In the genomic region with DNA sequence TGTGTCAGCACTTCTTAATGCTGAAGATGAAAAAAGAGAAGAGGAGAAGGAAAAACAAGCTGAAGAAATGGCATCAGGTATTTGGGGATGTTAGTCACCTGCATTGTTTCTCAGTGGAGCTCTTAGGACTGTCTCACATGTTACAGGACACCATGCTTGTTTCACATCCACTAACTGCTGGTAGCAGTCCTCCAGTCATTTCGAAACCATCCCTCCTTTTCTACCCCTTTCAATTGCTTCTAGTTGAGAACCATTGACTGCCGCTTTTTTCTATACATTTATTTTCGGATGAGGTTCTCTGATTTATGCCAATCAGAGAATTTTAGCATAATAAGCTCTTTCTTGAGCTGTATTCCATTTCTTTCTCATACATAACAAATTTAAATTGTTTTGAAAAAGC, we compare ENCODE assay signal across 10 cellular contexts. TPM values are rescaled to one million over a fixed set of nuclear protein-coding genes. Genes with fewer than 3 reads are reported as not detected.
DNase-seq lines count a peak whose midpoint lies in the region; ATAC-seq and TF ChIP-seq lines count a peak whose summit lies in the region.
"Had no signal": no experiment of that assay in that cellular context is flagged by ENCODE, and none has a peak within 500 bp of the region (broad histone marks: within the 10 kb centered on the region; RNA-seq: fewer than 3 reads in every experiment).

No MANE protein-coding gene starts in this region.

- TF ChIP-seq CTCF in mammary epithelial cell (conservative IDR thresholded peaks at IDR 0.05 in 1 of 2, IDR thresholded peaks at IDR 0.05 in 1 of 2; ENCODE audit: extremely low read depth in 1 of 2, insufficient read depth in 1 of 2, low read depth in 1 of 2, low read length in 2 of 2): no peak

- no TSS peak for BruUV-seq in mammary epithelial cell (replicated peaks; lab: Mats Ljungman, UMichigan)

- peak overlapping the region; percentile 61 for H3K27ac Mint-ChIP-seq in activated naive CD4-positive, alpha-beta T cell treated with anti-CD3 and anti-CD28 coated beads for 36 hours
- H3K27ac Mint-ChIP-seq in stimulated activated naive CD8-positive, alpha-beta T cell treated with anti-CD3 and anti-CD28 coated beads, Interleukin-15, amount 100 ng/mL, for 72 hours: no peak overlapping the region
- H3K27ac Mint-ChIP-seq: activated naive CD8-positive, alpha-beta T cell had no signal

- H3K4me1 Mint-ChIP-seq in activated naive CD4-positive, alpha-beta T cell treated with anti-CD3 and anti-CD28 coated beads for 36 hours (ENCODE audit: low read depth): peaks cover 31% of the 10 kb centered on the region
- H3K4me1 Mint-ChIP-seq in stimulated activated naive CD8-positive, alpha-beta T cell treated with anti-CD3 and anti-CD28 coated beads, Interleukin-15, amount 100 ng/mL, for 72 hours: peaks cover 32% of the 10 kb centered on the region

- H4K20me1 ChIP-seq in mammary epithelial cell (ENCODE audit: insufficient read depth, low read length): no peaks in the 10 kb centered on the region

- peaks cover 1% of the 10 kb centered on the region for H3K9me3 Mint-ChIP-seq in activated naive CD4-positive, alpha-beta T cell treated with anti-CD3 and anti-CD28 coated beads for 36 hours
- no peaks in the 10 kb centered on the region for H3K9me3 Mint-ChIP-seq in stimulated activated naive CD8-positive, alpha-beta T cell treated with anti-CD3 and anti-CD28 coated beads, Interleukin-15, amount 100 ng/mL, for 72 hours

- no peak overlapping the region for H3K4me2 ChIP-seq in mammary epithelial cell (ENCODE audit: insufficient read depth, low read depth, low read length)

- H3K36me3 Mint-ChIP-seq in activated naive CD4-positive, alpha-beta T cell treated with anti-CD3 and anti-CD28 coated beads for 36 hours (ENCODE audit: low read depth): peaks cover 41% of the 10 kb centered on the region

- H3K36me3 ChIP-seq in mammary epithelial cell (ENCODE audit: insufficient read depth, low read length): peaks cover 26% of the 10 kb centered on the region

- CTCF ChIA-PET in activated naive CD4-positive, alpha-beta T cell treated with anti-CD3 and anti-CD28 coated beads for 36 hours (lab: Charles Lee): interaction anchor here (0.6 to 3.8 kb wide), 8 partner anchors 15 to 245 kb away, joined by 3 to 19 read pairs (median 4); no protein-coding TSS in a partner anchor
- CTCF ChIA-PET in mammary epithelial cell (lab: Charles Lee; ENCODE audit: low non-redundant PET): interaction anchor here (0.6 to 0.9 kb wide), 2 partner anchors 230 to 1386 kb away, joined by 6 read pairs; no protein-coding TSS in a partner anchor

- in situ Hi-C loops in mammary epithelial cell (cut with MboI; ENCODE audit: low sequenced_read_pairs in 2 of 2): no loop called here

- H3K27ac ChIP-seq in mammary epithelial cell (ENCODE audit: insufficient read depth, low read depth, low read length): no peak overlapping the region
- H3K27ac ChIP-seq: left ventricle myocardium inferior had no signal

- 98% methylated on average over 3 of the region's 3 CpGs for WGBS in mammary epithelial cell (ENCODE audit: low coverage, missing lambda C conversion rate)

- no peak for DNase-seq in activated naive CD4-positive, alpha-beta T cell treated with anti-CD3 and anti-CD28 coated beads for 36 hours
- DNase-seq in activated naive CD4-positive, alpha-beta T cell treated with anti-CD3 and anti-CD28 coated beads, Interleukin-2, amount 50 U/mL, for 16 hours: no peak
- DNase-seq in stimulated activated naive CD8-positive, alpha-beta T cell treated with anti-CD3 and anti-CD28 coated beads, Interleukin-15, amount 100 ng/mL, for 72 hours: no peak
- no peak for DNase-seq in OCI-M1 (lab: John Stamatoyannopoulos, UW)
- no peak for DNase-seq in sciatic nerve (ENCODE audit: low spot score)
- DNase-seq in mammary epithelial cell: no peak
- DNase-seq: left ventricle myocardium inferior had no signal

- no peaks in the 10 kb centered on the region for H3K79me2 ChIP-seq in mammary epithelial cell (ENCODE audit: insufficient read depth, low read length)

- no peak overlapping the region for H3K9ac ChIP-seq in mammary epithelial cell (ENCODE audit: insufficient read depth, low read length)

- H3K4me3 Mint-ChIP-seq in activated naive CD4-positive, alpha-beta T cell treated with anti-CD3 and anti-CD28 coated beads for 36 hours: no peak overlapping the region
- no peak overlapping the region for H3K4me3 Mint-ChIP-seq in stimulated activated naive CD8-positive, alpha-beta T cell treated with anti-CD3 and anti-CD28 coated beads, Interleukin-15, amount 100 ng/mL, for 72 hours
- H3K4me3 Mint-ChIP-seq: activated naive CD8-positive, alpha-beta T cell had no signal

- intact Hi-C loops in activated naive CD4-positive, alpha-beta T cell treated with anti-CD3 and anti-CD28 coated beads for 36 hours (cut with micrococcal nuclease): loop anchor here (1.0 kb wide), 1 partner anchor 85 kb away; no protein-coding TSS in a partner anchor
- intact Hi-C loops in sciatic nerve (cut with DNase I): no loop called here
- intact Hi-C loops in mammary epithelial cell (cut with micrococcal nuclease): no loop called here

- ATAC-seq in HG02610 (IDR thresholded peaks at IDR 0.05; ENCODE audit: unreplicated experiment) (peak; percentile 99), HG03521 (IDR thresholded peaks at IDR 0.05; ENCODE audit: unreplicated experiment) (peak; percentile 100), sciatic nerve (no peak)
- peak; percentile 90 for ATAC-seq in stimulated activated naive CD8-positive, alpha-beta T cell treated with anti-CD3 and anti-CD28 coated beads, Interleukin-15, amount 100 ng/mL, for 72 hours

- no peaks in the 10 kb centered on the region for H3K27me3 Mint-ChIP-seq in activated naive CD4-positive, alpha-beta T cell treated with anti-CD3 and anti-CD28 coated beads for 36 hours (ENCODE audit: low read depth)
- no peaks in the 10 kb centered on the region for H3K27me3 Mint-ChIP-seq in stimulated activated naive CD8-positive, alpha-beta T cell treated with anti-CD3 and anti-CD28 coated beads, Interleukin-15, amount 100 ng/mL, for 72 hours
- H3K27me3 Mint-ChIP-seq: activated naive CD8-positive, alpha-beta T cell had no signal

- no peaks in the 10 kb centered on the region for H3K4me1 ChIP-seq in mammary epithelial cell (ENCODE audit: insufficient read depth, low read length)

- H3K4me3 ChIP-seq in mammary epithelial cell (replicated peaks in 1 of 3; ENCODE audit: insufficient read depth in 1 of 3, low read depth in 2 of 3, low read length in 3 of 3): no peak overlapping the region
- H3K4me3 ChIP-seq: left ventricle myocardium inferior had no signal

- H2AFZ ChIP-seq in mammary epithelial cell (ENCODE audit: low read depth, low read length): no peak overlapping the region

- H3K9me3 ChIP-seq in mammary epithelial cell (replicated peaks; ENCODE audit: insufficient read depth, low read length): no peaks in the 10 kb centered on the region
- H3K9me3 ChIP-seq: left ventricle myocardium inferior had no signal

- dilution Hi-C loops in mammary epithelial cell (cut with HindIII; ENCODE audit: low sequenced_read_pairs): no loop called here

- H3K27me3 ChIP-seq in mammary epithelial cell (ENCODE audit: insufficient read depth, low read length): no peaks in the 10 kb centered on the region

RNA-seq across cellular contexts. Expression of a gene that starts 21.5 kb away (rescaled TPM):
- 10 to 100 TPM; 26.6 to 26.9 TPM for total RNA-seq in activated naive CD4-positive, alpha-beta T cell treated with anti-CD3 and anti-CD28 coated beads for 36 hours
- 66.7 TPM for total RNA-seq in sciatic nerve
- 10 to 100 TPM; 59.4 to 78.2 TPM for total RNA-seq in mammary epithelial cell
- 23.6 TPM for polyA plus RNA-seq in mammary epithelial cell
- polyA minus RNA-seq in mammary epithelial cell: 20.2 TPM

RNA-seq across cellular contexts. Expression of a gene that starts 51.2 kb away (rescaled TPM):
- 100 to 1,000 TPM; 100 to 105 TPM for total RNA-seq in activated naive CD4-positive, alpha-beta T cell treated with anti-CD3 and anti-CD28 coated beads for 36 hours
- total RNA-seq in sciatic nerve: 22.3 TPM
- 10 to 100 TPM in 1 of 2 donors, under 1 TPM in 1; 0.83 to 17.5 TPM for total RNA-seq in mammary epithelial cell
- 1.00 TPM for polyA plus RNA-seq in mammary epithelial cell
- 1.7 TPM for polyA minus RNA-seq in mammary epithelial cell
